In genomic region chr1:83086986-83087512, GRCh38 we compare ENCODE assay signal across 17 cellular contexts.
"Had no signal": no experiment of that assay in that cellular context is flagged by ENCODE, and none has a peak within 500 bp of the region (broad histone marks: within the 10 kb centered on the region; RNA-seq: fewer than 3 reads in every experiment).

No MANE protein-coding gene starts in this region.

- ATAC-seq: esophagus mucosa; gastrocnemius medialis; heart right ventricle; left lobe of liver; mucosa of descending colon; naive thymus-derived CD8-positive, alpha-beta T cell; sciatic nerve had no signal

- H3K36me3 ChIP-seq: gastrocnemius medialis, heart right ventricle, neutrophil, suprapubic skin, thyroid gland, upper lobe of left lung, uterus had no signal

- DNase-seq: gastrocnemius medialis; heart right ventricle; islet precursor cell; mucosa of descending colon; naive thymus-derived CD8-positive, alpha-beta T cell; stimulated activated CD4-positive, alpha-beta T cell treated with anti-CD3 and anti-CD28 coated beads, Interleukin-12 subunit alpha, Interleukin-12 subunit beta, amount 100 ng/mL, for 4 hours; stimulated activated CD4-positive, alpha-beta T cell treated with anti-CD3 and anti-CD28 coated beads, Interleukin-2, amount 100 ng/mL, for 48 hours; stimulated activated naive CD4-positive, alpha-beta T cell treated with Interleukin-2 at 50 U/mL for 16 hours; upper lobe of left lung; uterus had no signal

- H3K4me3 Mint-ChIP-seq: naive thymus-derived CD8-positive, alpha-beta T cell had no signal

- H3K27ac Mint-ChIP-seq: naive thymus-derived CD8-positive, alpha-beta T cell had no signal

- H3K9me3 ChIP-seq: gastrocnemius medialis, heart right ventricle, mucosa of descending colon, neutrophil, suprapubic skin, thyroid gland, upper lobe of left lung, uterus had no signal

- H3K36me3 Mint-ChIP-seq: naive thymus-derived CD8-positive, alpha-beta T cell had no signal

- H3K27me3 ChIP-seq: gastrocnemius medialis, heart right ventricle, neutrophil, suprapubic skin, thyroid gland, upper lobe of left lung, uterus had no signal

- H3K27ac ChIP-seq: gastrocnemius medialis, heart right ventricle, neutrophil, skin epidermis, suprapubic skin, thyroid gland, upper lobe of left lung, uterus had no signal

- H3K4me1 ChIP-seq: gastrocnemius medialis, heart right ventricle, suprapubic skin, thyroid gland, upper lobe of left lung, uterus had no signal

- H3K4me1 Mint-ChIP-seq: naive thymus-derived CD8-positive, alpha-beta T cell had no signal

- H3K4me3 ChIP-seq: gastrocnemius medialis, heart right ventricle, mucosa of descending colon, skin epidermis, suprapubic skin, thyroid gland, upper lobe of left lung, uterus had no signal

- H3K27me3 Mint-ChIP-seq: naive thymus-derived CD8-positive, alpha-beta T cell had no signal
